ENCODE assay signal across 17 cellular contexts in genomic region chr14:94482132-94483070, GRCh38. TPM values are rescaled to one million over a fixed set of nuclear protein-coding genes. Genes with fewer than 3 reads are reported as not detected.
"Had no signal": no experiment of that assay in that cellular context is flagged by ENCODE, and none has a peak within 500 bp of the region (broad histone marks: within the 10 kb centered on the region; RNA-seq: fewer than 3 reads in every experiment).

No MANE protein-coding gene starts in this region.

RNA-seq across cellular contexts. Expression of gene SERPINA9, which starts 6.4 kb away (rescaled TPM):
- total RNA-seq: dermis microvascular lymphatic vessel endothelial cell; esophagus squamous epithelium; heart right ventricle; left colon; left ventricle myocardium inferior; lower lobe of right lung; myocyte; naive thymus-derived CD8-positive, alpha-beta T cell; ovary; pulmonary artery endothelial cell; skeletal muscle tissue; stomach; subcutaneous adipose tissue; temporal lobe; thyroid gland; ureter had no signal

RNA-seq across cellular contexts. Expression of gene SERPINA12, which starts 26.9 kb away (rescaled TPM):
- total RNA-seq: dermis microvascular lymphatic vessel endothelial cell; esophagus squamous epithelium; heart right ventricle; left colon; left ventricle myocardium inferior; lower lobe of right lung; myocyte; naive thymus-derived CD8-positive, alpha-beta T cell; ovary; pulmonary artery endothelial cell; skeletal muscle tissue; stomach; subcutaneous adipose tissue; temporal lobe; thyroid gland; ureter had no signal

RNA-seq across cellular contexts. Expression of gene SERPINA11, which starts 29.8 kb away (rescaled TPM):
- total RNA-seq: dermis microvascular lymphatic vessel endothelial cell; esophagus squamous epithelium; heart right ventricle; left colon; left ventricle myocardium inferior; lower lobe of right lung; myocyte; naive thymus-derived CD8-positive, alpha-beta T cell; ovary; pulmonary artery endothelial cell; skeletal muscle tissue; stomach; subcutaneous adipose tissue; temporal lobe; thyroid gland; ureter; vagina had no signal
